8 cellular contexts compared by ENCODE assay signal in the genomic region with DNA sequence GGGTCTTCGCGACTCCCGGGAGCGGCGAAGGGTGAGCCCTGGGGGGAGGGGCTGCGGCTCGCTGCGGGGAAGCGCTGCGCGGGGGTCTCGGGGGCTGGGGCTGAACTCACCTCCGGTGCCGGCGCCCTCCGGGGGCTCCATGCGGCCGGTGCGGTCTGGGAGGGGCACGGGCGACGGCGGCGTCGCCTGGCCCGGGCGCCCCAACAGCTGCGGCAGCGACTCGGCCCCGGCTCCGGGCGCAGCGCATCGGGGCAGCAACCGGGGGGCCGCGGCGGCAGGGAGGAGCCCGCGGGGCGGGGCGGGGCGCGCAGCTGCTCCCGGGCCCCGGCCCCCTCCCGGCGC. TPM values are rescaled to one million over a fixed set of nuclear protein-coding genes. Genes with fewer than 3 reads are reported as not detected.
DNase-seq lines count a peak whose midpoint lies in the region; ATAC-seq, FAIRE-seq and TF ChIP-seq lines count a peak whose summit lies in the region.

A gene with protein sequence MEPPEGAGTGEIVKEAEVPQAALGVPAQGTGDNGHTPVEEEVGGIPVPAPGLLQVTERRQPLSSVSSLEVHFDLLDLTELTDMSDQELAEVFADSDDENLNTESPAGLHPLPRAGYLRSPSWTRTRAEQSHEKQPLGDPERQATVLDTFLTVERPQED (minus strand): TSS at position 256 of the 342 bp plus-strand sequence. CDS start 115 bp downstream, at position 141.

- H3K36me3 ChIP-seq in adrenal gland (replicated peaks in 1 of 2) (no peaks in the 10 kb centered on the region), kidney (ENCODE audit: control insufficient read depth in 1 of 2, insufficient read depth in 2 of 2, low read length in 2 of 2) (no peaks in the 10 kb centered on the region), stomach smooth muscle (ENCODE audit: control insufficient read depth in 2 of 2, insufficient read depth in 2 of 2, low read length in 2 of 2) (no peaks in the 10 kb centered on the region)

- H3K9me3 ChIP-seq in adrenal gland (replicated peaks in 1 of 3) (no peaks in the 10 kb centered on the region), kidney (ENCODE audit: control insufficient read depth in 1 of 2, low read length in 2 of 2) (no peaks in the 10 kb centered on the region), stomach smooth muscle (ENCODE audit: control insufficient read depth in 2 of 2, low read length in 2 of 2) (no peaks in the 10 kb centered on the region)

- peak within 1 kb of the TSS in 1 of 2 donors; percentile 67 for H3K9ac ChIP-seq in kidney (ENCODE audit: low read length in 2 of 2)
- peak within 1 kb of the TSS in 1 of 2 donors; percentile 48 for H3K9ac ChIP-seq in stomach smooth muscle (ENCODE audit: low read length in 2 of 2)

- intact Hi-C loops in adrenal gland (cut with DNase I), result no loop called here
- intact Hi-C loops in kidney (cut with DNase I), result no loop called here

- FAIRE-seq in kidney (lab: Jason Lieb, UNC), result no peak

- peaks cover 8 to 28% of the 10 kb centered on the region in 2 donors for H3K4me1 ChIP-seq in adrenal gland (replicated peaks in 1 of 2)
- H3K4me1 ChIP-seq in kidney (ENCODE audit: control insufficient read depth in 1 of 2, insufficient read depth in 1 of 2, low read depth in 1 of 2, low read length in 2 of 2), result peaks cover 2 to 26% of the 10 kb centered on the region in 2 donors
- H3K4me1 ChIP-seq in stomach smooth muscle (ENCODE audit: control insufficient read depth, insufficient read depth, low read length), result peaks cover 25% of the 10 kb centered on the region

- H3K4me3 ChIP-seq in adrenal gland (peak within 1 kb of the TSS in 3 of 4 donors; percentile 25 to 86 (median 67)), kidney (ENCODE audit: low read length in 2 of 2) (peak within 1 kb of the TSS; percentile 52 to 55), stomach smooth muscle (ENCODE audit: low read length in 2 of 2) (peak within 1 kb of the TSS; percentile 46 to 69)

- TF ChIP-seq POLR2A in adrenal gland (IDR thresholded peaks at IDR 0.05), result no peak

- no peaks in the 10 kb centered on the region for H3K27me3 ChIP-seq in adrenal gland
- H3K27me3 ChIP-seq in stomach smooth muscle (ENCODE audit: control insufficient read depth in 1 of 2, insufficient read depth in 2 of 2, low read length in 2 of 2), result no peaks in the 10 kb centered on the region

- DNase-seq in NCI-H1105 (lab: John Stamatoyannopoulos, UW), result peak; percentile 24
- DNase-seq in NCI-H1105 treated with DMSO at 0.1 percent for 48 hours (lab: John Stamatoyannopoulos, UW), result no peak
- DNase-seq in adrenal gland, result no peak
- no peak for DNase-seq in kidney
- no peak for DNase-seq in SW 1271 (lab: John Stamatoyannopoulos, UW)
- DNase-seq in NCI-H1048 (lab: John Stamatoyannopoulos, UW), result no peak

- TF ChIP-seq CTCF in adrenal gland (IDR thresholded peaks at IDR 0.05) (no peak), kidney (IDR thresholded peaks at IDR 0.05; ENCODE audit: borderline replicate concordance, extremely low read depth, insufficient read depth) (no peak)

- no peak for ATAC-seq in GM21737 (IDR thresholded peaks at IDR 0.05; ENCODE audit: unreplicated experiment)

- H3K27ac ChIP-seq in adrenal gland, result peak within 1 kb of the TSS in 2 of 5 donors; percentile 28 to 69
- peak within 1 kb of the TSS; percentile 53 to 67 for H3K27ac ChIP-seq in kidney (ENCODE audit: low read depth in 2 of 2, low read length in 2 of 2)
- H3K27ac ChIP-seq in stomach smooth muscle (ENCODE audit: low read length), result no peak within 1 kb of the TSS

- WGBS in adrenal gland, 4 donors, result 0 to 2% (median 1%) methylated on average over 16 to 49 of the region's 49 CpGs; no CpG with 5 or more reads in 1 of the 4 donors

RNA-seq across cellular contexts. Expression of the gene that starts here (rescaled TPM):
- total RNA-seq in adrenal gland (10 to 100 TPM in 1 of 8 donors, 1 to 10 TPM in 7; 4.8 to 24.2 (median 8.0) TPM), kidney (16.3 TPM)
- polyA plus RNA-seq in adrenal gland (1 to 10 TPM; 3.3 to 6.7 (median 5.5) TPM), kidney (ENCODE audit: insufficient read depth, low read depth, low replicate concordance) (15.1 TPM)
